8 cellular contexts compared by ENCODE assay signal in genomic region chr14:20530771-20531571, GRCh38. TPM values are rescaled to one million over a fixed set of nuclear protein-coding genes. Genes with fewer than 3 reads are reported as not detected.
A peak's percentile ranks its signal among the peaks of the same experiment; 100 is the strongest.
DNase-seq lines count a peak whose midpoint lies in the region; ATAC-seq and TF ChIP-seq lines count a peak whose summit lies in the region.

No MANE protein-coding gene starts in this region.

- TF ChIP-seq CTCF in GM12865 (IDR thresholded peaks at IDR 0.05; ENCODE audit: insufficient read depth, low read depth, low read length, missing control alignments) (peak; percentile 79), LNCAP (IDR thresholded peaks at IDR 0.05) (peak; percentile 82), upper lobe of left lung (IDR thresholded peaks at IDR 0.05) (peak in 5 of 6 experiments; percentile 42 to 57 (median 50))

- ATAC-seq in upper lobe of left lung (ENCODE audit: low FRiP score in 2 of 2): peak in 1 of 2 donors; percentile 77
- no peak for ATAC-seq in HG03025 (IDR thresholded peaks at IDR 0.05; ENCODE audit: low FRiP score, unreplicated experiment)

- no peak for TF ChIP-seq POLR2A in upper lobe of left lung (IDR thresholded peaks at IDR 0.05)

- TF ChIP-seq EP300 in upper lobe of left lung (IDR thresholded peaks at IDR 0.05): no peak

- H3K4me1 ChIP-seq in SJCRH30 (no peaks in the 10 kb centered on the region), upper lobe of left lung (peaks cover 0 to 5% (median 0%) of the 10 kb centered on the region in 4 donors)

- H3K4me3 ChIP-seq in GM12865 (ENCODE audit: low read depth, low read length): no peak overlapping the region
- H3K4me3 ChIP-seq in SJCRH30: no peak overlapping the region
- H3K4me3 ChIP-seq in upper lobe of left lung: no peak overlapping the region

- intact Hi-C loops in posterior cingulate gyrus (cut with DNase I): loop anchor here (1.0 to 5.0 kb wide), 2 partner anchors 78 to 161 kb away; no protein-coding TSS in a partner anchor

- 11 to 14% methylated on average over 8 of the region's 8 CpGs for WGBS in upper lobe of left lung, 2 donors

- DNase-seq in GM12865 (ENCODE audit: low read depth): peak; percentile 85
- DNase-seq in SJCRH30: peak; percentile 45 to 81
- DNase-seq in activated T-helper 9 cell treated with anti-CD3 and anti-CD28 coated beads, Interleukin-2, amount 50 U/mL, for 16 hours (ENCODE audit: low read depth): peak; percentile 57
- DNase-seq in germinal center (ENCODE audit: low spot score): peak; percentile 53
- peak in 7 of 10 donors; percentile 36 to 88 (median 57) for DNase-seq in posterior cingulate gyrus
- DNase-seq in upper lobe of left lung: peak in 1 of 2 donors; percentile 65

- H3K27me3 ChIP-seq in SJCRH30: 0 out of 2 replicates have a peak, but pooled peaks cover 7% of the 10 kb centered on the region
- no peaks in the 10 kb centered on the region for H3K27me3 ChIP-seq in upper lobe of left lung

- H3K36me3 ChIP-seq in SJCRH30 (no peaks in the 10 kb centered on the region), upper lobe of left lung (no peaks in the 10 kb centered on the region)

- H3K27ac ChIP-seq in SJCRH30: no peak overlapping the region
- no peak overlapping the region for H3K27ac ChIP-seq in upper lobe of left lung

- H3K9me3 ChIP-seq in SJCRH30 (replicated peaks): no peaks in the 10 kb centered on the region
- H3K9me3 ChIP-seq in upper lobe of left lung: no peaks in the 10 kb centered on the region

RNA-seq across cellular contexts. Expression of gene RNASE10, which starts 25.6 kb away (rescaled TPM):
- total RNA-seq in SJCRH30 (2014; rRNA removed; shearing (Covaris generic)): not detected in 2 replicates
- 1 to 10 TPM in 1 of 6 donors, under 1 TPM in 1, not detected in 4; 0.64 to 1.0 TPM for total RNA-seq in upper lobe of left lung

RNA-seq across cellular contexts. Expression of gene RNASE9, which starts 29.9 kb away (rescaled TPM):
- not detected in 2 replicates for total RNA-seq in SJCRH30 (2014; rRNA removed; shearing (Covaris generic))
- total RNA-seq in upper lobe of left lung: not detected

RNA-seq across cellular contexts. Expression of gene RNASE11, which starts 56.8 kb away (rescaled TPM):
- total RNA-seq in SJCRH30 (2014; rRNA removed; shearing (Covaris generic)): not detected in 2 replicates
- not detected for total RNA-seq in upper lobe of left lung
